1 cellular context compared by ENCODE assay signal in genomic region chr3:99418709-99419108, GRCh38.
TF ChIP-seq lines count a peak whose summit lies in the region.

No MANE protein-coding gene starts in this region.

TF ChIP-seq in HepG2, 621 proteins besides CTCF, POLR2A, EP300 and RAD21 (continued from another document):
- TF ChIP-seq ZBTB34 (CRISPR knock-in tag; IDR thresholded peaks at IDR 0.05) (no peak), TARDBP (CRISPR knock-in tag; IDR thresholded peaks at IDR 0.05) (no peak), ZNF552 (CRISPR knock-in tag; IDR thresholded peaks at IDR 0.05; ENCODE audit: borderline replicate concordance) (no peak)
